Comparison of ENCODE assay signal across 1 cellular context in the genomic region with DNA sequence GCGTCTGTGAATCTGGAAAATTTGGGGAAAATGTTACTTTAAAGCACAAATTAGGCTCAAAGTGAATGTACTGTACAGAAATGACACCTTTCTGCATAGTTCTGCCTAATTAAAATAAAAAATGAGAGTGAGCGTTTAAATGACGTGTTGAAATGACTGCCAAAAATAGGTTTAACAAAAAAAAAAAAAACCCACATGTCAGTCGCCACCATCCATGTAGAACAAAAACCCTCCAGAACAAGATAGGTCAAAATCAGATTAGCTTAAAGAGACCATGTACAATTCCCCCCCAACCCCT.
TF ChIP-seq lines count a peak whose summit lies in the region.

No MANE protein-coding gene starts in this region.

TF ChIP-seq in K562, 482 proteins besides CTCF, POLR2A, EP300 and RAD21 (continued from another document and continues in another):
- TF ChIP-seq, protein P1, sequence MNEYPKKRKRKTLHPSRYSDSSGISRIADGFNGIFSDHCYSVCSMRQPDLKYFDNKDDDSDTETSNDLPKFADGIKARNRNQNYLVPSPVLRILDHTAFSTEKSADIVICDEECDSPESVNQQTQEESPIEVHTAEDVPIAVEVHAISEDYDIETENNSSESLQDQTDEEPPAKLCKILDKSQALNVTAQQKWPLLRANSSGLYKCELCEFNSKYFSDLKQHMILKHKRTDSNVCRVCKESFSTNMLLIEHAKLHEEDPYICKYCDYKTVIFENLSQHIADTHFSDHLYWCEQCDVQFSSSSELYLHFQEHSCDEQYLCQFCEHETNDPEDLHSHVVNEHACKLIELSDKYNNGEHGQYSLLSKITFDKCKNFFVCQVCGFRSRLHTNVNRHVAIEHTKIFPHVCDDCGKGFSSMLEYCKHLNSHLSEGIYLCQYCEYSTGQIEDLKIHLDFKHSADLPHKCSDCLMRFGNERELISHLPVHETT (CRISPR knock-in tag; conservative IDR thresholded peaks at IDR 0.05 in 1 of 2, IDR thresholded peaks at IDR 0.05 in 1 of 2): no peak
- TF ChIP-seq MTA2 (IDR thresholded peaks at IDR 0.05; ENCODE audit: low read depth) (0 out of 2 replicates have a peak, but pooled peaks have one; percentile 26), U2AF1 (optimal IDR thresholded peaks at IDR 0.05; ENCODE audit: low read depth, low read length) (no peak), CHD1 (IDR thresholded peaks at IDR 0.05; ENCODE audit: low read length) (peak; percentile 1), GATAD2B (IDR thresholded peaks at IDR 0.05; ENCODE audit: borderline replicate concordance) (no peak), SMAD4 (CRISPR knock-in tag; conservative IDR thresholded peaks at IDR 0.05) (no peak), SIX5 (IDR thresholded peaks at IDR 0.05; ENCODE audit: borderline replicate concordance in 1 of 2, insufficient read depth in 1 of 2, low read depth in 1 of 2, low read length in 2 of 2) (no peak), CCAR2 (IDR thresholded peaks at IDR 0.05; ENCODE audit: low read depth, low read length) (no peak), TOE1 (IDR thresholded peaks at IDR 0.05; ENCODE audit: borderline replicate concordance) (no peak), TOE1 (CRISPR knock-in tag; IDR thresholded peaks at IDR 0.05; ENCODE audit: borderline replicate concordance, low read depth) (no peak), MEF2A (IDR thresholded peaks at IDR 0.05; ENCODE audit: control insufficient read depth, low read depth, low read length) (peak; percentile 85), CAMTA2 (CRISPR knock-in tag; conservative IDR thresholded peaks at IDR 0.05) (no peak), HMG20A (CRISPR knock-in tag; conservative IDR thresholded peaks at IDR 0.05) (no peak), RAD51 (IDR thresholded peaks at IDR 0.05; ENCODE audit: borderline replicate concordance, low read depth) (0 out of 2 replicates have a peak, but pooled peaks have one; percentile 3), DMBX1 (CRISPR knock-in tag; IDR thresholded peaks at IDR 0.05; ENCODE audit: borderline replicate concordance) (no peak), SRF (CRISPR knock-in tag; IDR thresholded peaks at IDR 0.05) (0 out of 4 replicates have a peak, but pooled peaks of 1 of the 2 experiments have one; percentile 34), ARID1B (IDR thresholded peaks at IDR 0.05) (no peak; the same call in 1 of the 2 replicates), NCOR1 (IDR thresholded peaks at IDR 0.05) (no peak), GTF2E2 (tag; IDR thresholded peaks at IDR 0.05) (0 out of 2 replicates have a peak, but pooled peaks have one; percentile 19), KLF10 (CRISPR knock-in tag; IDR thresholded peaks at IDR 0.05) (no peak), U2AF2 (optimal IDR thresholded peaks at IDR 0.05; ENCODE audit: low read depth, low read length) (no peak), GATAD2A (IDR thresholded peaks at IDR 0.05) (no peak), JUND (IDR thresholded peaks at IDR 0.05; ENCODE audit: borderline replicate concordance, low read depth, low read length) (0 out of 2 replicates have a peak, but pooled peaks have one; percentile 4), JUND (tag; IDR thresholded peaks at IDR 0.05; ENCODE audit: borderline replicate concordance, low read depth, low read length) (no peak), MTA1 (IDR thresholded peaks at IDR 0.05; ENCODE audit: borderline replicate concordance) (no peak), SREBF2 (CRISPR knock-in tag; IDR thresholded peaks at IDR 0.05) (no peak), MEF2D (tag; conservative IDR thresholded peaks at IDR 0.05; ENCODE audit: low read depth) (peak; percentile 78), HDAC1 (IDR thresholded peaks at IDR 0.05) (no peak), MAZ (CRISPR knock-in tag; conservative IDR thresholded peaks at IDR 0.05 in 1 of 2, IDR thresholded peaks at IDR 0.05 in 1 of 2) (no peak), DIDO1 (tag; IDR thresholded peaks at IDR 0.05; ENCODE audit: low read depth) (no peak)
- TF ChIP-seq, protein P2, sequence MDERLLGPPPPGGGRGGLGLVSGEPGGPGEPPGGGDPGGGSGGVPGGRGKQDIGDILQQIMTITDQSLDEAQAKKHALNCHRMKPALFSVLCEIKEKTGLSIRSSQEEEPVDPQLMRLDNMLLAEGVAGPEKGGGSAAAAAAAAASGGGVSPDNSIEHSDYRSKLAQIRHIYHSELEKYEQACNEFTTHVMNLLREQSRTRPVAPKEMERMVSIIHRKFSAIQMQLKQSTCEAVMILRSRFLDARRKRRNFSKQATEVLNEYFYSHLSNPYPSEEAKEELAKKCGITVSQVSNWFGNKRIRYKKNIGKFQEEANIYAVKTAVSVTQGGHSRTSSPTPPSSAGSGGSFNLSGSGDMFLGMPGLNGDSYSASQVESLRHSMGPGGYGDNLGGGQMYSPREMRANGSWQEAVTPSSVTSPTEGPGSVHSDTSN (CRISPR knock-in tag; IDR thresholded peaks at IDR 0.05; ENCODE audit: low read depth): no peak
- TF ChIP-seq, protein P2 (tag; conservative IDR thresholded peaks at IDR 0.05; ENCODE audit: low read depth): peak; percentile 43; the same call in 1 of the 2 replicates
- TF ChIP-seq, protein P3, sequence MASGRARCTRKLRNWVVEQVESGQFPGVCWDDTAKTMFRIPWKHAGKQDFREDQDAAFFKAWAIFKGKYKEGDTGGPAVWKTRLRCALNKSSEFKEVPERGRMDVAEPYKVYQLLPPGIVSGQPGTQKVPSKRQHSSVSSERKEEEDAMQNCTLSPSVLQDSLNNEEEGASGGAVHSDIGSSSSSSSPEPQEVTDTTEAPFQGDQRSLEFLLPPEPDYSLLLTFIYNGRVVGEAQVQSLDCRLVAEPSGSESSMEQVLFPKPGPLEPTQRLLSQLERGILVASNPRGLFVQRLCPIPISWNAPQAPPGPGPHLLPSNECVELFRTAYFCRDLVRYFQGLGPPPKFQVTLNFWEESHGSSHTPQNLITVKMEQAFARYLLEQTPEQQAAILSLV (tag; IDR thresholded peaks at IDR 0.05): no peak
- TF ChIP-seq, protein P4, sequence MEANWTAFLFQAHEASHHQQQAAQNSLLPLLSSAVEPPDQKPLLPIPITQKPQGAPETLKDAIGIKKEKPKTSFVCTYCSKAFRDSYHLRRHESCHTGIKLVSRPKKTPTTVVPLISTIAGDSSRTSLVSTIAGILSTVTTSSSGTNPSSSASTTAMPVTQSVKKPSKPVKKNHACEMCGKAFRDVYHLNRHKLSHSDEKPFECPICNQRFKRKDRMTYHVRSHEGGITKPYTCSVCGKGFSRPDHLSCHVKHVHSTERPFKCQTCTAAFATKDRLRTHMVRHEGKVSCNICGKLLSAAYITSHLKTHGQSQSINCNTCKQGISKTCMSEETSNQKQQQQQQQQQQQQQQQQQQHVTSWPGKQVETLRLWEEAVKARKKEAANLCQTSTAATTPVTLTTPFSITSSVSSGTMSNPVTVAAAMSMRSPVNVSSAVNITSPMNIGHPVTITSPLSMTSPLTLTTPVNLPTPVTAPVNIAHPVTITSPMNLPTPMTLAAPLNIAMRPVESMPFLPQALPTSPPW (CRISPR knock-in tag; IDR thresholded peaks at IDR 0.05): no peak
- TF ChIP-seq, protein P5, sequence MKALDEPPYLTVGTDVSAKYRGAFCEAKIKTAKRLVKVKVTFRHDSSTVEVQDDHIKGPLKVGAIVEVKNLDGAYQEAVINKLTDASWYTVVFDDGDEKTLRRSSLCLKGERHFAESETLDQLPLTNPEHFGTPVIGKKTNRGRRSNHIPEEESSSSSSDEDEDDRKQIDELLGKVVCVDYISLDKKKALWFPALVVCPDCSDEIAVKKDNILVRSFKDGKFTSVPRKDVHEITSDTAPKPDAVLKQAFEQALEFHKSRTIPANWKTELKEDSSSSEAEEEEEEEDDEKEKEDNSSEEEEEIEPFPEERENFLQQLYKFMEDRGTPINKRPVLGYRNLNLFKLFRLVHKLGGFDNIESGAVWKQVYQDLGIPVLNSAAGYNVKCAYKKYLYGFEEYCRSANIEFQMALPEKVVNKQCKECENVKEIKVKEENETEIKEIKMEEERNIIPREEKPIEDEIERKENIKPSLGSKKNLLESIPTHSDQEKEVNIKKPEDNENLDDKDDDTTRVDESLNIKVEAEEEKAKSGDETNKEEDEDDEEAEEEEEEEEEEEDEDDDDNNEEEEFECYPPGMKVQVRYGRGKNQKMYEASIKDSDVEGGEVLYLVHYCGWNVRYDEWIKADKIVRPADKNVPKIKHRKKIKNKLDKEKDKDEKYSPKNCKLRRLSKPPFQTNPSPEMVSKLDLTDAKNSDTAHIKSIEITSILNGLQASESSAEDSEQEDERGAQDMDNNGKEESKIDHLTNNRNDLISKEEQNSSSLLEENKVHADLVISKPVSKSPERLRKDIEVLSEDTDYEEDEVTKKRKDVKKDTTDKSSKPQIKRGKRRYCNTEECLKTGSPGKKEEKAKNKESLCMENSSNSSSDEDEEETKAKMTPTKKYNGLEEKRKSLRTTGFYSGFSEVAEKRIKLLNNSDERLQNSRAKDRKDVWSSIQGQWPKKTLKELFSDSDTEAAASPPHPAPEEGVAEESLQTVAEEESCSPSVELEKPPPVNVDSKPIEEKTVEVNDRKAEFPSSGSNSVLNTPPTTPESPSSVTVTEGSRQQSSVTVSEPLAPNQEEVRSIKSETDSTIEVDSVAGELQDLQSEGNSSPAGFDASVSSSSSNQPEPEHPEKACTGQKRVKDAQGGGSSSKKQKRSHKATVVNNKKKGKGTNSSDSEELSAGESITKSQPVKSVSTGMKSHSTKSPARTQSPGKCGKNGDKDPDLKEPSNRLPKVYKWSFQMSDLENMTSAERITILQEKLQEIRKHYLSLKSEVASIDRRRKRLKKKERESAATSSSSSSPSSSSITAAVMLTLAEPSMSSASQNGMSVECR (CRISPR knock-in tag; IDR thresholded peaks at IDR 0.05): no peak
- TF ChIP-seq, protein P6, sequence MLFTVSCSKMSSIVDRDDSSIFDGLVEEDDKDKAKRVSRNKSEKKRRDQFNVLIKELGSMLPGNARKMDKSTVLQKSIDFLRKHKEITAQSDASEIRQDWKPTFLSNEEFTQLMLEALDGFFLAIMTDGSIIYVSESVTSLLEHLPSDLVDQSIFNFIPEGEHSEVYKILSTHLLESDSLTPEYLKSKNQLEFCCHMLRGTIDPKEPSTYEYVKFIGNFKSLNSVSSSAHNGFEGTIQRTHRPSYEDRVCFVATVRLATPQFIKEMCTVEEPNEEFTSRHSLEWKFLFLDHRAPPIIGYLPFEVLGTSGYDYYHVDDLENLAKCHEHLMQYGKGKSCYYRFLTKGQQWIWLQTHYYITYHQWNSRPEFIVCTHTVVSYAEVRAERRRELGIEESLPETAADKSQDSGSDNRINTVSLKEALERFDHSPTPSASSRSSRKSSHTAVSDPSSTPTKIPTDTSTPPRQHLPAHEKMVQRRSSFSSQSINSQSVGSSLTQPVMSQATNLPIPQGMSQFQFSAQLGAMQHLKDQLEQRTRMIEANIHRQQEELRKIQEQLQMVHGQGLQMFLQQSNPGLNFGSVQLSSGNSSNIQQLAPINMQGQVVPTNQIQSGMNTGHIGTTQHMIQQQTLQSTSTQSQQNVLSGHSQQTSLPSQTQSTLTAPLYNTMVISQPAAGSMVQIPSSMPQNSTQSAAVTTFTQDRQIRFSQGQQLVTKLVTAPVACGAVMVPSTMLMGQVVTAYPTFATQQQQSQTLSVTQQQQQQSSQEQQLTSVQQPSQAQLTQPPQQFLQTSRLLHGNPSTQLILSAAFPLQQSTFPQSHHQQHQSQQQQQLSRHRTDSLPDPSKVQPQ (CRISPR knock-in tag; IDR thresholded peaks at IDR 0.05; ENCODE audit: borderline replicate concordance): no peak
- TF ChIP-seq, protein P7, sequence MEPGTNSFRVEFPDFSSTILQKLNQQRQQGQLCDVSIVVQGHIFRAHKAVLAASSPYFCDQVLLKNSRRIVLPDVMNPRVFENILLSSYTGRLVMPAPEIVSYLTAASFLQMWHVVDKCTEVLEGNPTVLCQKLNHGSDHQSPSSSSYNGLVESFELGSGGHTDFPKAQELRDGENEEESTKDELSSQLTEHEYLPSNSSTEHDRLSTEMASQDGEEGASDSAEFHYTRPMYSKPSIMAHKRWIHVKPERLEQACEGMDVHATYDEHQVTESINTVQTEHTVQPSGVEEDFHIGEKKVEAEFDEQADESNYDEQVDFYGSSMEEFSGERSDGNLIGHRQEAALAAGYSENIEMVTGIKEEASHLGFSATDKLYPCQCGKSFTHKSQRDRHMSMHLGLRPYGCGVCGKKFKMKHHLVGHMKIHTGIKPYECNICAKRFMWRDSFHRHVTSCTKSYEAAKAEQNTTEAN (CRISPR knock-in tag; IDR thresholded peaks at IDR 0.05): no peak
- TF ChIP-seq, protein P8, sequence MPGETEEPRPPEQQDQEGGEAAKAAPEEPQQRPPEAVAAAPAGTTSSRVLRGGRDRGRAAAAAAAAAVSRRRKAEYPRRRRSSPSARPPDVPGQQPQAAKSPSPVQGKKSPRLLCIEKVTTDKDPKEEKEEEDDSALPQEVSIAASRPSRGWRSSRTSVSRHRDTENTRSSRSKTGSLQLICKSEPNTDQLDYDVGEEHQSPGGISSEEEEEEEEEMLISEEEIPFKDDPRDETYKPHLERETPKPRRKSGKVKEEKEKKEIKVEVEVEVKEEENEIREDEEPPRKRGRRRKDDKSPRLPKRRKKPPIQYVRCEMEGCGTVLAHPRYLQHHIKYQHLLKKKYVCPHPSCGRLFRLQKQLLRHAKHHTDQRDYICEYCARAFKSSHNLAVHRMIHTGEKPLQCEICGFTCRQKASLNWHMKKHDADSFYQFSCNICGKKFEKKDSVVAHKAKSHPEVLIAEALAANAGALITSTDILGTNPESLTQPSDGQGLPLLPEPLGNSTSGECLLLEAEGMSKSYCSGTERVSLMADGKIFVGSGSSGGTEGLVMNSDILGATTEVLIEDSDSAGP (CRISPR knock-in tag; IDR thresholded peaks at IDR 0.05): no peak; the same call in 1 of the 2 replicates
- TF ChIP-seq, protein P9, sequence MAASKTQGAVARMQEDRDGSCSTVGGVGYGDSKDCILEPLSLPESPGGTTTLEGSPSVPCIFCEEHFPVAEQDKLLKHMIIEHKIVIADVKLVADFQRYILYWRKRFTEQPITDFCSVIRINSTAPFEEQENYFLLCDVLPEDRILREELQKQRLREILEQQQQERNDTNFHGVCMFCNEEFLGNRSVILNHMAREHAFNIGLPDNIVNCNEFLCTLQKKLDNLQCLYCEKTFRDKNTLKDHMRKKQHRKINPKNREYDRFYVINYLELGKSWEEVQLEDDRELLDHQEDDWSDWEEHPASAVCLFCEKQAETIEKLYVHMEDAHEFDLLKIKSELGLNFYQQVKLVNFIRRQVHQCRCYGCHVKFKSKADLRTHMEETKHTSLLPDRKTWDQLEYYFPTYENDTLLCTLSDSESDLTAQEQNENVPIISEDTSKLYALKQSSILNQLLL (CRISPR knock-in tag; IDR thresholded peaks at IDR 0.05; ENCODE audit: borderline replicate concordance): no peak
